ENCODE assay signal across 19 cellular contexts in genomic region chr3:160179906-160180305, GRCh38. TPM values are rescaled to one million over a fixed set of nuclear protein-coding genes. Genes with fewer than 3 reads are reported as not detected.
"Had no signal": no experiment of that assay in that cellular context is flagged by ENCODE, and none has a peak within 500 bp of the region (broad histone marks: within the 10 kb centered on the region; RNA-seq: fewer than 3 reads in every experiment).

No MANE protein-coding gene starts in this region.

- DNase-seq: activated CD4-positive, alpha-beta T cell treated with anti-CD3 and anti-CD28 coated beads, Interleukin-2, amount 10 ng/mL, durations not matched to agents 24 days and 14 days; activated CD8-positive, alpha-beta T cell treated with anti-CD3 and anti-CD28 coated beads, Interleukin-2, amount 10 ng/mL, durations not matched to agents 7 days and 5 days; activated naive CD4-positive, alpha-beta T cell treated with anti-CD3 and anti-CD28 coated beads for 36 hours; activated T-cell treated with anti-CD3 and anti-CD28 coated beads, Interleukin-2, amount 50 U/mL, for 24 hours; heart right ventricle; immature natural killer cell; left ventricle myocardium superior; natural killer cell; retina; stimulated activated CD4-positive, alpha-beta T cell treated with anti-CD3 and anti-CD28 coated beads, Interleukin-15, amount 100 ng/mL, for 24 hours; stimulated activated CD4-positive, alpha-beta T cell treated with anti-CD3 and anti-CD28 coated beads, Interleukin-2, amount 100 ng/mL, for 48 hours; T-helper 1 cell; T-helper 9 cell had no signal

- H3K36me3 ChIP-seq: gastroesophageal sphincter, heart right ventricle, tibial nerve, uterus had no signal

- H3K4me3 ChIP-seq: gastroesophageal sphincter, heart right ventricle, tibial nerve, uterus had no signal

- H3K27ac ChIP-seq: tibial nerve, uterus had no signal

- H3K9me3 ChIP-seq: gastroesophageal sphincter, heart right ventricle, uterus had no signal

- H3K27me3 ChIP-seq: gastroesophageal sphincter, tibial nerve had no signal

- ATAC-seq: activated CD8-positive, alpha-beta T cell treated with anti-CD3 and anti-CD28 coated beads, Interleukin-2, amount 10 ng/mL, durations not matched to agents 7 days and 5 days; gastroesophageal sphincter; natural killer cell had no signal

RNA-seq across cellular contexts. Expression of gene C3orf80, which starts 45.3 kb away (rescaled TPM):
- total RNA-seq: activated CD8-positive, alpha-beta T cell treated with anti-CD3 and anti-CD28 coated beads, Interleukin-2, amount 10 ng/mL, durations not matched to agents 7 days and 5 days; activated naive CD4-positive, alpha-beta T cell treated with anti-CD3 and anti-CD28 coated beads for 36 hours; dermis microvascular lymphatic vessel endothelial cell; epithelial cell of proximal tubule; natural killer cell; skeletal muscle tissue had no signal
- polyA plus RNA-seq: immature natural killer cell had no signal
